Comparison of ENCODE assay signal across 36 cellular contexts in genomic region chr12:47931187-47931586, GRCh38. TPM values are rescaled to one million over a fixed set of nuclear protein-coding genes. Genes with fewer than 3 reads are reported as not detected.
"Had no signal": no experiment of that assay in that cellular context is flagged by ENCODE, and none has a peak within 500 bp of the region (broad histone marks: within the 10 kb centered on the region; RNA-seq: fewer than 3 reads in every experiment).

No MANE protein-coding gene starts in this region.

- H3K4me1 Mint-ChIP-seq: activated B cell treated with CpG ODN at 0.5 μM for 24 hours; activated CD4-positive, alpha-beta T cell treated with anti-CD3 and anti-CD28 coated beads, Interleukin-2, amount 10 ng/mL, durations not matched to agents 24 days and 14 days; activated naive CD4-positive, alpha-beta T cell treated with anti-CD3 and anti-CD28 coated beads, Interleukin-2, amount 50 U/mL, for 24 hours; activated naive CD8-positive, alpha-beta T cell treated with anti-CD3 and anti-CD28 coated beads, Interleukin-2, amount 50 U/mL, for 24 hours; activated T-helper 17 cell treated with anti-CD3 and anti-CD28 coated beads, Interleukin-2, amount 50 U/mL, for 72 hours; central memory CD8-positive, alpha-beta T cell had no signal

- H3K9me3 Mint-ChIP-seq: activated B cell treated with CpG ODN at 0.5 μM for 24 hours; activated CD4-positive, alpha-beta memory T cell treated with anti-CD3 and anti-CD28 coated beads for 36 hours; activated CD4-positive, alpha-beta T cell treated with anti-CD3 and anti-CD28 coated beads, Interleukin-2, amount 10 ng/mL, durations not matched to agents 24 days and 14 days; activated CD8-positive, alpha-beta T cell treated with anti-CD3 and anti-CD28 coated beads for 36 hours; activated naive CD4-positive, alpha-beta T cell treated with anti-CD3 and anti-CD28 coated beads for 36 hours; activated naive CD4-positive, alpha-beta T cell treated with anti-CD3 and anti-CD28 coated beads, Interleukin-2, amount 50 U/mL, for 24 hours; activated naive CD8-positive, alpha-beta T cell treated with anti-CD3 and anti-CD28 coated beads, Interleukin-2, amount 50 U/mL, for 24 hours; activated T-cell treated with anti-CD3 and anti-CD28 coated beads, Interleukin-2, amount 50 U/mL, for 4 hours; activated T-cell treated with anti-CD3 and anti-CD28 coated beads, Interleukin-2, amount 50 U/mL, for 72 hours; activated T-helper 1 cell treated with anti-CD3 and anti-CD28 coated beads, Interleukin-12 subunit alpha, Interleukin-12 subunit beta, Interleukin-2, Interleukin-4 antibody, amounts not matched to agents 30 ng/mL and 10 ng/mL and 1 ng/mL, durations not matched to agents 14 hours and 24 hours and 36 hours; activated T-helper 17 cell treated with anti-CD3 and anti-CD28 coated beads, Interleukin-2, amount 50 U/mL, for 72 hours; brain; central memory CD8-positive, alpha-beta T cell; T-helper 1 cell treated with Interleukin-12 subunit alpha and Interleukin-12 subunit beta and Interleukin-4 antibody, amounts not matched to agents 30 μg/mL and 1 μg/mL, for 36 hours; T-helper 2 cell treated with Interferon-gamma antibody and Interleukin-4, amounts not matched to agents 5 μg/mL and 100 μg/mL, for 36 hours had no signal

- H3K4me3 ChIP-seq: ascending aorta, cardiac muscle cell had no signal

- H3K36me3 Mint-ChIP-seq: activated CD4-positive, alpha-beta memory T cell treated with anti-CD3 and anti-CD28 coated beads for 36 hours; activated naive CD4-positive, alpha-beta T cell treated with anti-CD3 and anti-CD28 coated beads, Interleukin-2, amount 50 U/mL, for 24 hours; activated naive CD8-positive, alpha-beta T cell; activated naive CD8-positive, alpha-beta T cell treated with anti-CD3 and anti-CD28 coated beads, Interleukin-2, amount 10 ng/mL, durations not matched to agents 7 days and 5 days; brain had no signal

- H3K27me3 Mint-ChIP-seq: activated naive CD4-positive, alpha-beta T cell treated with anti-CD3 and anti-CD28 coated beads, Interleukin-2, amount 50 U/mL, for 24 hours had no signal

- DNase-seq: activated B cell treated with CpG ODN at 0.5 μM for 24 hours; activated CD4-positive, alpha-beta memory T cell treated with anti-CD3 and anti-CD28 coated beads for 36 hours; activated CD4-positive, alpha-beta T cell treated with anti-CD3 and anti-CD28 coated beads for 4 hours; activated CD4-positive, alpha-beta T cell treated with anti-CD3 and anti-CD28 coated beads, Interleukin-2, amount 10 ng/mL, durations not matched to agents 24 days and 14 days; activated CD4-positive, alpha-beta T cell treated with anti-CD3 and anti-CD28 coated beads, Interleukin-2, amount 50 U/mL, for 1 hour; activated CD4-positive, alpha-beta T cell treated with anti-CD3 and anti-CD28 coated beads, Interleukin-2, amount 50 U/mL, for 4 hours; activated CD4-positive, CD25-positive, alpha-beta regulatory T cell treated with anti-CD3 and anti-CD28 coated beads, Interleukin-2, amount 50 U/mL, for 72 hours; activated CD8-positive, alpha-beta memory T cell treated with anti-CD3 and anti-CD28 coated beads, Interleukin-2, amount 50 U/mL, for 4 hours; activated CD8-positive, alpha-beta T cell treated with anti-CD3 and anti-CD28 coated beads for 36 hours; activated gamma-delta T cell treated with Interleukin-2 at 50 U/mL for 16 hours; activated naive CD4-positive, alpha-beta T cell; activated naive CD4-positive, alpha-beta T cell treated with anti-CD3 and anti-CD28 coated beads for 36 hours; activated naive CD8-positive, alpha-beta T cell treated with anti-CD3 and anti-CD28 coated beads, Interleukin-2, amount 10 ng/mL, durations not matched to agents 7 days and 5 days; activated naive CD8-positive, alpha-beta T cell treated with anti-CD3 and anti-CD28 coated beads, Interleukin-2, amount 50 U/mL, for 24 hours; activated T-cell treated with anti-CD3 and anti-CD28 coated beads for 4 hours; activated T-cell treated with anti-CD3 and anti-CD28 coated beads, Interleukin-2, amount 50 U/mL, for 1 hour; activated T-cell treated with anti-CD3 and anti-CD28 coated beads, Interleukin-2, amount 50 U/mL, for 4 hours; activated T-cell treated with anti-CD3 and anti-CD28 coated beads, Interleukin-2, amount 50 U/mL, for 72 hours; amygdala; anterior cingulate cortex; caudate nucleus; cerebellar nuclear complex; T-helper 1 cell; T-helper 2 cell; T-helper 9 cell had no signal

- ATAC-seq: activated CD8-positive, alpha-beta T cell treated with anti-CD3 and anti-CD28 coated beads for 36 hours; activated naive CD8-positive, alpha-beta T cell treated with anti-CD3 and anti-CD28 coated beads, Interleukin-2, amount 50 U/mL, for 24 hours; activated T-cell treated with anti-CD3 and anti-CD28 coated beads, Interleukin-2, amount 50 U/mL, for 4 hours; activated T-cell treated with anti-CD3 and anti-CD28 coated beads, Interleukin-2, amount 50 U/mL, for 72 hours; activated T-helper 17 cell treated with anti-CD3 and anti-CD28 coated beads, Interleukin-2, amount 50 U/mL, for 72 hours had no signal

- H3K27ac ChIP-seq: ascending aorta, cardiac muscle cell, VCaP had no signal

- H3K27ac Mint-ChIP-seq: activated B cell treated with CpG ODN at 0.5 μM for 24 hours; activated CD4-positive, alpha-beta memory T cell treated with anti-CD3 and anti-CD28 coated beads for 36 hours; activated CD4-positive, alpha-beta T cell treated with anti-CD3 and anti-CD28 coated beads, Interleukin-2, amount 10 ng/mL, durations not matched to agents 24 days and 14 days; activated CD8-positive, alpha-beta T cell treated with anti-CD3 and anti-CD28 coated beads for 36 hours; activated naive CD4-positive, alpha-beta T cell treated with anti-CD3 and anti-CD28 coated beads for 36 hours; activated naive CD4-positive, alpha-beta T cell treated with anti-CD3 and anti-CD28 coated beads, Interleukin-2, amount 50 U/mL, for 24 hours; activated naive CD8-positive, alpha-beta T cell; activated naive CD8-positive, alpha-beta T cell treated with anti-CD3 and anti-CD28 coated beads, Interleukin-2, amount 10 ng/mL, durations not matched to agents 7 days and 5 days; activated naive CD8-positive, alpha-beta T cell treated with anti-CD3 and anti-CD28 coated beads, Interleukin-2, amount 50 U/mL, for 24 hours; activated T-cell treated with anti-CD3 and anti-CD28 coated beads, Interleukin-2, amount 50 U/mL, for 72 hours; activated T-helper 1 cell treated with anti-CD3 and anti-CD28 coated beads, Interleukin-12 subunit alpha, Interleukin-12 subunit beta, Interleukin-2, Interleukin-4 antibody, amounts not matched to agents 30 ng/mL and 10 ng/mL and 1 ng/mL, durations not matched to agents 14 hours and 24 hours and 36 hours; activated T-helper 17 cell treated with anti-CD3 and anti-CD28 coated beads, Interleukin-2, amount 50 U/mL, for 72 hours; brain; T-helper 1 cell treated with Interleukin-12 subunit alpha and Interleukin-12 subunit beta and Interleukin-4 antibody, amounts not matched to agents 30 μg/mL and 1 μg/mL, for 36 hours; T-helper 2 cell treated with Interferon-gamma antibody and Interleukin-4, amounts not matched to agents 5 μg/mL and 100 μg/mL, for 36 hours had no signal

- H3K4me3 Mint-ChIP-seq: activated B cell treated with CpG ODN at 0.5 μM for 24 hours; activated CD4-positive, alpha-beta memory T cell treated with anti-CD3 and anti-CD28 coated beads for 36 hours; activated CD4-positive, alpha-beta T cell treated with anti-CD3 and anti-CD28 coated beads, Interleukin-2, amount 10 ng/mL, durations not matched to agents 24 days and 14 days; activated CD8-positive, alpha-beta T cell treated with anti-CD3 and anti-CD28 coated beads for 36 hours; activated naive CD4-positive, alpha-beta T cell treated with anti-CD3 and anti-CD28 coated beads for 36 hours; activated naive CD4-positive, alpha-beta T cell treated with anti-CD3 and anti-CD28 coated beads, Interleukin-2, amount 50 U/mL, for 24 hours; activated naive CD8-positive, alpha-beta T cell; activated naive CD8-positive, alpha-beta T cell treated with anti-CD3 and anti-CD28 coated beads, Interleukin-2, amount 10 ng/mL, durations not matched to agents 7 days and 5 days; activated naive CD8-positive, alpha-beta T cell treated with anti-CD3 and anti-CD28 coated beads, Interleukin-2, amount 50 U/mL, for 24 hours; activated T-cell treated with anti-CD3 and anti-CD28 coated beads, Interleukin-2, amount 50 U/mL, for 4 hours; activated T-cell treated with anti-CD3 and anti-CD28 coated beads, Interleukin-2, amount 50 U/mL, for 72 hours; activated T-helper 1 cell treated with anti-CD3 and anti-CD28 coated beads, Interleukin-12 subunit alpha, Interleukin-12 subunit beta, Interleukin-2, Interleukin-4 antibody, amounts not matched to agents 30 ng/mL and 10 ng/mL and 1 ng/mL, durations not matched to agents 14 hours and 24 hours and 36 hours; activated T-helper 17 cell treated with anti-CD3 and anti-CD28 coated beads, Interleukin-2, amount 50 U/mL, for 72 hours; brain; central memory CD8-positive, alpha-beta T cell; T-helper 1 cell treated with Interleukin-12 subunit alpha and Interleukin-12 subunit beta and Interleukin-4 antibody, amounts not matched to agents 30 μg/mL and 1 μg/mL, for 36 hours; T-helper 2 cell treated with Interferon-gamma antibody and Interleukin-4, amounts not matched to agents 5 μg/mL and 100 μg/mL, for 36 hours had no signal

RNA-seq across cellular contexts. Expression of gene VDR, which starts 26.4 kb away (rescaled TPM):
- total RNA-seq: cardiac muscle cell had no signal
